Comparison of ENCODE assay signal across 1 cellular context in the genomic region with DNA sequence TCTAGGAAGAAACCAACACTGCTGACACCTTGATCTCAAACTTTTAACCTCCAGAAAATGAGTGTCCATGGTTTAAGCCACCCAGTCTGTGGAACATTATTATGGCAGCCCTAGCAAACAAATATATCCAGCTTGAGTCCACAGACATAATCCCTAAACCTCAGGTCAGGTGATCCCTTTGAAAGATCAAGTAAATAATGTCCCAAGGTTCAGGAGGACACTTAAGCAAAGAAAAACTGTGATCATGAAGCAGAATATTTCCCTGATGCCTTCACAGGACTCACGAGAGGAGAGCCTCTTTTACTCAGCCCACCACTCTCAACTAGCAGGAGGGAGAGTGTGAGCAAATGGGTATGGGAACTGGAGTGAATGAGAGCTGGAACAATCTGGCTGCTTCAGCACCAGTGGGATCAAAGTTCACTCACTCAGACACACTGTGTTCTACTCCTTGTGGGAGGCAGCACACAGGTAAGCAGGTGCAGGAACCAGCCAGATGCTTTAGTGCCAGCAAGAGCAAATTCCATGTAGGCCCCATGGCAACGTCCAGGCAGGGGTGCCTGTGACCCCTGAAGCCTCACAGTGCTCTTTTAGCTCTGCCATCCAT.
TF ChIP-seq lines count a peak whose summit lies in the region.

No MANE protein-coding gene starts in this region.

TF ChIP-seq in HepG2, 621 proteins besides CTCF, POLR2A, EP300 and RAD21 (continued from another document and continues in another):
- TF ChIP-seq, protein P1, sequence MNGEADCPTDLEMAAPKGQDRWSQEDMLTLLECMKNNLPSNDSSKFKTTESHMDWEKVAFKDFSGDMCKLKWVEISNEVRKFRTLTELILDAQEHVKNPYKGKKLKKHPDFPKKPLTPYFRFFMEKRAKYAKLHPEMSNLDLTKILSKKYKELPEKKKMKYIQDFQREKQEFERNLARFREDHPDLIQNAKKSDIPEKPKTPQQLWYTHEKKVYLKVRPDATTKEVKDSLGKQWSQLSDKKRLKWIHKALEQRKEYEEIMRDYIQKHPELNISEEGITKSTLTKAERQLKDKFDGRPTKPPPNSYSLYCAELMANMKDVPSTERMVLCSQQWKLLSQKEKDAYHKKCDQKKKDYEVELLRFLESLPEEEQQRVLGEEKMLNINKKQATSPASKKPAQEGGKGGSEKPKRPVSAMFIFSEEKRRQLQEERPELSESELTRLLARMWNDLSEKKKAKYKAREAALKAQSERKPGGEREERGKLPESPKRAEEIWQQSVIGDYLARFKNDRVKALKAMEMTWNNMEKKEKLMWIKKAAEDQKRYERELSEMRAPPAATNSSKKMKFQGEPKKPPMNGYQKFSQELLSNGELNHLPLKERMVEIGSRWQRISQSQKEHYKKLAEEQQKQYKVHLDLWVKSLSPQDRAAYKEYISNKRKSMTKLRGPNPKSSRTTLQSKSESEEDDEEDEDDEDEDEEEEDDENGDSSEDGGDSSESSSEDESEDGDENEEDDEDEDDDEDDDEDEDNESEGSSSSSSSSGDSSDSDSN (CRISPR knock-in tag; IDR thresholded peaks at IDR 0.05), result no peak
- TF ChIP-seq, protein P2, sequence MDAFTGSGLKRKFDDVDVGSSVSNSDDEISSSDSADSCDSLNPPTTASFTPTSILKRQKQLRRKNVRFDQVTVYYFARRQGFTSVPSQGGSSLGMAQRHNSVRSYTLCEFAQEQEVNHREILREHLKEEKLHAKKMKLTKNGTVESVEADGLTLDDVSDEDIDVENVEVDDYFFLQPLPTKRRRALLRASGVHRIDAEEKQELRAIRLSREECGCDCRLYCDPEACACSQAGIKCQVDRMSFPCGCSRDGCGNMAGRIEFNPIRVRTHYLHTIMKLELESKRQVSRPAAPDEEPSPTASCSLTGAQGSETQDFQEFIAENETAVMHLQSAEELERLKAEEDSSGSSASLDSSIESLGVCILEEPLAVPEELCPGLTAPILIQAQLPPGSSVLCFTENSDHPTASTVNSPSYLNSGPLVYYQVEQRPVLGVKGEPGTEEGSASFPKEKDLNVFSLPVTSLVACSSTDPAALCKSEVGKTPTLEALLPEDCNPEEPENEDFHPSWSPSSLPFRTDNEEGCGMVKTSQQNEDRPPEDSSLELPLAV (CRISPR knock-in tag; conservative IDR thresholded peaks at IDR 0.05; ENCODE audit: low read depth), result no peak
- no peak for TF ChIP-seq REL (CRISPR knock-in tag; conservative IDR thresholded peaks at IDR 0.05)
- TF ChIP-seq, protein P3, sequence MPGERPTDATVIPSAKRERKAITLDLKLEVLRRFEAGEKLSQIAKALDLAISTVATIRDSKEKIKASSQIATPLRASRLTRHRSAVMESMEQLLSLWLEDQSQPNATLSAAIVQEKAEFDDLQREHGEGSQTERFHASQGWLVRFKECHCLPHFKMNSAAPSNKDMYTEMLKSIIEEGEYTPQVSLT (CRISPR knock-in tag; IDR thresholded peaks at IDR 0.05; ENCODE audit: borderline replicate concordance, low read depth), result no peak
- no peak for TF ChIP-seq PRMT3 (CRISPR knock-in tag; IDR thresholded peaks at IDR 0.05; ENCODE audit: borderline replicate concordance, low read depth)
- TF ChIP-seq ATM (IDR thresholded peaks at IDR 0.05; ENCODE audit: borderline replicate concordance), result no peak
- no peak for TF ChIP-seq NFRKB (IDR thresholded peaks at IDR 0.05)
- peak; percentile 55; the same call in 1 of the 2 replicates for TF ChIP-seq HNF4G (IDR thresholded peaks at IDR 0.05; ENCODE audit: borderline replicate concordance, low read depth, low read length)
- TF ChIP-seq HNF4G (CRISPR knock-in tag; IDR thresholded peaks at IDR 0.05; ENCODE audit: borderline replicate concordance, low read depth), result no peak
- TF ChIP-seq, protein P4, sequence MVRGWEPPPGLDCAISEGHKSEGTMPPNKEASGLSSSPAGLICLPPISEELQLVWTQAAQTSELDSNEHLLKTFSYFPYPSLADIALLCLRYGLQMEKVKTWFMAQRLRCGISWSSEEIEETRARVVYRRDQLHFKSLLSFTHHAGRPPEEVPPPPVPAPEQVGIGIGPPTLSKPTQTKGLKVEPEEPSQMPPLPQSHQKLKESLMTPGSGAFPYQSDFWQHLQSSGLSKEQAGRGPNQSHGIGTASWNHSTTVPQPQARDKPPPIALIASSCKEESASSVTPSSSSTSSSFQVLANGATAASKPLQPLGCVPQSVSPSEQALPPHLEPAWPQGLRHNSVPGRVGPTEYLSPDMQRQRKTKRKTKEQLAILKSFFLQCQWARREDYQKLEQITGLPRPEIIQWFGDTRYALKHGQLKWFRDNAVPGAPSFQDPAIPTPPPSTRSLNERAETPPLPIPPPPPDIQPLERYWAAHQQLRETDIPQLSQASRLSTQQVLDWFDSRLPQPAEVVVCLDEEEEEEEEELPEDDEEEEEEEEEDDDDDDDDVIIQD (CRISPR knock-in tag; IDR thresholded peaks at IDR 0.05; ENCODE audit: low read depth), result peak; percentile 58; the same call in 1 of the 2 replicates
- TF ChIP-seq KMT2A (CRISPR knock-in tag; IDR thresholded peaks at IDR 0.05), result no peak
- no peak for TF ChIP-seq ZFP62 (CRISPR knock-in tag; IDR thresholded peaks at IDR 0.05)
- TF ChIP-seq, protein P5, sequence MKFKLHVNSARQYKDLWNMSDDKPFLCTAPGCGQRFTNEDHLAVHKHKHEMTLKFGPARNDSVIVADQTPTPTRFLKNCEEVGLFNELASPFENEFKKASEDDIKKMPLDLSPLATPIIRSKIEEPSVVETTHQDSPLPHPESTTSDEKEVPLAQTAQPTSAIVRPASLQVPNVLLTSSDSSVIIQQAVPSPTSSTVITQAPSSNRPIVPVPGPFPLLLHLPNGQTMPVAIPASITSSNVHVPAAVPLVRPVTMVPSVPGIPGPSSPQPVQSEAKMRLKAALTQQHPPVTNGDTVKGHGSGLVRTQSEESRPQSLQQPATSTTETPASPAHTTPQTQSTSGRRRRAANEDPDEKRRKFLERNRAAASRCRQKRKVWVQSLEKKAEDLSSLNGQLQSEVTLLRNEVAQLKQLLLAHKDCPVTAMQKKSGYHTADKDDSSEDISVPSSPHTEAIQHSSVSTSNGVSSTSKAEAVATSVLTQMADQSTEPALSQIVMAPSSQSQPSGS (CRISPR knock-in tag; IDR thresholded peaks at IDR 0.05), result no peak
- TF ChIP-seq TP53 (CRISPR knock-in tag; conservative IDR thresholded peaks at IDR 0.05), result no peak
- no peak for TF ChIP-seq KMT2B (CRISPR knock-in tag; IDR thresholded peaks at IDR 0.05)
- peak; percentile 86 for TF ChIP-seq SKI (IDR thresholded peaks at IDR 0.05; ENCODE audit: partially characterized antibody)
- no peak for TF ChIP-seq ESRRA (CRISPR knock-in tag; IDR thresholded peaks at IDR 0.05; ENCODE audit: low read depth)
- no peak for TF ChIP-seq ATRX (CRISPR knock-in tag; IDR thresholded peaks at IDR 0.05; ENCODE audit: borderline replicate concordance)
- TF ChIP-seq ZNF180 (CRISPR knock-in tag; IDR thresholded peaks at IDR 0.05; ENCODE audit: borderline replicate concordance, low read depth), result no peak
- no peak for TF ChIP-seq POLR2AphosphoS5 (IDR thresholded peaks at IDR 0.05; ENCODE audit: low read depth, low read length)
- no peak for TF ChIP-seq NFYB (CRISPR knock-in tag; IDR thresholded peaks at IDR 0.05)
- TF ChIP-seq, protein P6, sequence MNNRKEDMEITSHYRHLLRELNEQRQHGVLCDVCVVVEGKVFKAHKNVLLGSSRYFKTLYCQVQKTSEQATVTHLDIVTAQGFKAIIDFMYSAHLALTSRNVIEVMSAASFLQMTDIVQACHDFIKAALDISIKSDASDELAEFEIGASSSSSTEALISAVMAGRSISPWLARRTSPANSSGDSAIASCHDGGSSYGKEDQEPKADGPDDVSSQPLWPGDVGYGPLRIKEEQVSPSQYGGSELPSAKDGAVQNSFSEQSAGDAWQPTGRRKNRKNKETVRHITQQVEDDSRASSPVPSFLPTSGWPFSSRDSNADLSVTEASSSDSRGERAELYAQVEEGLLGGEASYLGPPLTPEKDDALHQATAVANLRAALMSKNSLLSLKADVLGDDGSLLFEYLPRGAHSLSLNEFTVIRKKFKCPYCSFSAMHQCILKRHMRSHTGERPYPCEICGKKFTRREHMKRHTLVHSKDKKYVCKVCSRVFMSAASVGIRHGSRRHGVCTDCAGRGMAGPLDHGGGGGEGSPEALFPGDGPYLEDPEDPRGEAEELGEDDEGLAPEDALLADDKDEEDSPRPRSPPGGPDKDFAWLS (CRISPR knock-in tag; IDR thresholded peaks at IDR 0.05; ENCODE audit: borderline replicate concordance), result no peak
- TF ChIP-seq NPAS2 (CRISPR knock-in tag; IDR thresholded peaks at IDR 0.05; ENCODE audit: borderline replicate concordance), result no peak
- no peak for TF ChIP-seq ARNT (IDR thresholded peaks at IDR 0.05)
- no peak for TF ChIP-seq ZNF792 (CRISPR knock-in tag; IDR thresholded peaks at IDR 0.05)
- no peak for TF ChIP-seq RFX3 (CRISPR knock-in tag; IDR thresholded peaks at IDR 0.05)
- no peak for TF ChIP-seq MTA1 (CRISPR knock-in tag; IDR thresholded peaks at IDR 0.05; ENCODE audit: borderline replicate concordance)
- TF ChIP-seq, protein P7, sequence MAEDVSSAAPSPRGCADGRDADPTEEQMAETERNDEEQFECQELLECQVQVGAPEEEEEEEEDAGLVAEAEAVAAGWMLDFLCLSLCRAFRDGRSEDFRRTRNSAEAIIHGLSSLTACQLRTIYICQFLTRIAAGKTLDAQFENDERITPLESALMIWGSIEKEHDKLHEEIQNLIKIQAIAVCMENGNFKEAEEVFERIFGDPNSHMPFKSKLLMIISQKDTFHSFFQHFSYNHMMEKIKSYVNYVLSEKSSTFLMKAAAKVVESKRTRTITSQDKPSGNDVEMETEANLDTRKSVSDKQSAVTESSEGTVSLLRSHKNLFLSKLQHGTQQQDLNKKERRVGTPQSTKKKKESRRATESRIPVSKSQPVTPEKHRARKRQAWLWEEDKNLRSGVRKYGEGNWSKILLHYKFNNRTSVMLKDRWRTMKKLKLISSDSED (CRISPR knock-in tag; IDR thresholded peaks at IDR 0.05), result no peak
- TF ChIP-seq HMG20A (CRISPR knock-in tag; IDR thresholded peaks at IDR 0.05; ENCODE audit: borderline replicate concordance), result peak; percentile 27; the same call in 1 of the 2 replicates
- no peak for TF ChIP-seq MTA3 (CRISPR knock-in tag; IDR thresholded peaks at IDR 0.05)
- no peak for TF ChIP-seq SIX4 (CRISPR knock-in tag; IDR thresholded peaks at IDR 0.05)
- TF ChIP-seq MBD4 (IDR thresholded peaks at IDR 0.05; ENCODE audit: borderline replicate concordance, low read length), result no peak
- no peak for TF ChIP-seq ZNF75D (CRISPR knock-in tag; IDR thresholded peaks at IDR 0.05; ENCODE audit: borderline replicate concordance)
- no peak for TF ChIP-seq ZSCAN22 (CRISPR knock-in tag; IDR thresholded peaks at IDR 0.05)
- 0 out of 2 replicates have a peak, but pooled peaks have one; percentile 14 for TF ChIP-seq ZMYM3 (CRISPR knock-in tag; IDR thresholded peaks at IDR 0.05)
- TF ChIP-seq NRL (CRISPR knock-in tag; IDR thresholded peaks at IDR 0.05; ENCODE audit: borderline replicate concordance), result no peak
- TF ChIP-seq, protein P8, sequence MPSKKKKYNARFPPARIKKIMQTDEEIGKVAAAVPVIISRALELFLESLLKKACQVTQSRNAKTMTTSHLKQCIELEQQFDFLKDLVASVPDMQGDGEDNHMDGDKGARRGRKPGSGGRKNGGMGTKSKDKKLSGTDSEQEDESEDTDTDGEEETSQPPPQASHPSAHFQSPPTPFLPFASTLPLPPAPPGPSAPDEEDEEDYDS (CRISPR knock-in tag; IDR thresholded peaks at IDR 0.05), result no peak
- TF ChIP-seq, protein P9, sequence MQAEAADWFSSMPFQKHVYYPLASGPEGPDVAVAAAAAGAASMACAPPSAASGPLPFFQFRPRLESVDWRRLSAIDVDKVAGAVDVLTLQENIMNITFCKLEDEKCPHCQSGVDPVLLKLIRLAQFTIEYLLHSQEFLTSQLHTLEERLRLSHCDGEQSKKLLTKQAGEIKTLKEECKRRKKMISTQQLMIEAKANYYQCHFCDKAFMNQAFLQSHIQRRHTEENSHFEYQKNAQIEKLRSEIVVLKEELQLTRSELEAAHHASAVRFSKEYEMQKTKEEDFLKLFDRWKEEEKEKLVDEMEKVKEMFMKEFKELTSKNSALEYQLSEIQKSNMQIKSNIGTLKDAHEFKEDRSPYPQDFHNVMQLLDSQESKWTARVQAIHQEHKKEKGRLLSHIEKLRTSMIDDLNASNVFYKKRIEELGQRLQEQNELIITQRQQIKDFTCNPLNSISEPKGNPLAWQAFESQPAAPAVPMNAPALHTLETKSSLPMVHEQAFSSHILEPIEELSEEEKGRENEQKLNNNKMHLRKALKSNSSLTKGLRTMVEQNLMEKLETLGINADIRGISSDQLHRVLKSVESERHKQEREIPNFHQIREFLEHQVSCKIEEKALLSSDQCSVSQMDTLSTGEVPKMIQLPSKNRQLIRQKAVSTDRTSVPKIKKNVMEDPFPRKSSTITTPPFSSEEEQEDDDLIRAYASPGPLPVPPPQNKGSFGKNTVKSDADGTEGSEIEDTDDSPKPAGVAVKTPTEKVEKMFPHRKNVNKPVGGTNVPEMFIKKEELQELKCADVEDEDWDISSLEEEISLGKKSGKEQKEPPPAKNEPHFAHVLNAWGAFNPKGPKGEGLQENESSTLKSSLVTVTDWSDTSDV (CRISPR knock-in tag; IDR thresholded peaks at IDR 0.05), result no peak
- 0 out of 2 replicates have a peak, but pooled peaks have one; percentile 27 for TF ChIP-seq FOXC1 (CRISPR knock-in tag; IDR thresholded peaks at IDR 0.05; ENCODE audit: borderline replicate concordance)
- no peak for TF ChIP-seq RCOR2 (CRISPR knock-in tag; IDR thresholded peaks at IDR 0.05)
- TF ChIP-seq YY1 (IDR thresholded peaks at IDR 0.05; ENCODE audit: insufficient read depth, insufficient replicate concordance, low read depth, low read length), result no peak
- no peak for TF ChIP-seq ZNF543 (CRISPR knock-in tag; IDR thresholded peaks at IDR 0.05)
- TF ChIP-seq ZNF138 (CRISPR knock-in tag; IDR thresholded peaks at IDR 0.05; ENCODE audit: low read depth), result no peak
- no peak for TF ChIP-seq ZFP37 (CRISPR knock-in tag; IDR thresholded peaks at IDR 0.05; ENCODE audit: borderline replicate concordance)
- TF ChIP-seq NCOA5 (CRISPR knock-in tag; IDR thresholded peaks at IDR 0.05), result no peak
- 0 out of 2 replicates have a peak, but pooled peaks have one; percentile 17 for TF ChIP-seq ZNF205 (CRISPR knock-in tag; IDR thresholded peaks at IDR 0.05)
- TF ChIP-seq MED1 (CRISPR knock-in tag; IDR thresholded peaks at IDR 0.05), result peak; percentile 38; the same call in 1 of the 2 replicates
- TF ChIP-seq, protein P10, sequence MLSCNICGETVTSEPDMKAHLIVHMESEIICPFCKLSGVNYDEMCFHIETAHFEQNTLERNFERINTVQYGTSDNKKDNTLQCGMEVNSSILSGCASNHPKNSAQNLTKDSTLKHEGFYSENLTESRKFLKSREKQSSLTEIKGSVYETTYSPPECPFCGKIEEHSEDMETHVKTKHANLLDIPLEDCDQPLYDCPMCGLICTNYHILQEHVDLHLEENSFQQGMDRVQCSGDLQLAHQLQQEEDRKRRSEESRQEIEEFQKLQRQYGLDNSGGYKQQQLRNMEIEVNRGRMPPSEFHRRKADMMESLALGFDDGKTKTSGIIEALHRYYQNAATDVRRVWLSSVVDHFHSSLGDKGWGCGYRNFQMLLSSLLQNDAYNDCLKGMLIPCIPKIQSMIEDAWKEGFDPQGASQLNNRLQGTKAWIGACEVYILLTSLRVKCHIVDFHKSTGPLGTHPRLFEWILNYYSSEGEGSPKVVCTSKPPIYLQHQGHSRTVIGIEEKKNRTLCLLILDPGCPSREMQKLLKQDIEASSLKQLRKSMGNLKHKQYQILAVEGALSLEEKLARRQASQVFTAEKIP (CRISPR knock-in tag; IDR thresholded peaks at IDR 0.05; ENCODE audit: borderline replicate concordance), result no peak
- TF ChIP-seq NFE2 (CRISPR knock-in tag; IDR thresholded peaks at IDR 0.05), result no peak
- TF ChIP-seq ZNF264 (CRISPR knock-in tag; IDR thresholded peaks at IDR 0.05), result no peak
- TF ChIP-seq ZNF674 (CRISPR knock-in tag; IDR thresholded peaks at IDR 0.05; ENCODE audit: low read depth), result no peak
- no peak for TF ChIP-seq XRCC5 (optimal IDR thresholded peaks at IDR 0.05; ENCODE audit: low read length)
- no peak for TF ChIP-seq CBX1 (IDR thresholded peaks at IDR 0.05; ENCODE audit: low read depth)
- peak; percentile 35; the same call in 1 of the 2 replicates for TF ChIP-seq FOXA3 (CRISPR knock-in tag; IDR thresholded peaks at IDR 0.05)
- TF ChIP-seq ZBTB21 (CRISPR knock-in tag; IDR thresholded peaks at IDR 0.05), result no peak
